In the genomic region with DNA sequence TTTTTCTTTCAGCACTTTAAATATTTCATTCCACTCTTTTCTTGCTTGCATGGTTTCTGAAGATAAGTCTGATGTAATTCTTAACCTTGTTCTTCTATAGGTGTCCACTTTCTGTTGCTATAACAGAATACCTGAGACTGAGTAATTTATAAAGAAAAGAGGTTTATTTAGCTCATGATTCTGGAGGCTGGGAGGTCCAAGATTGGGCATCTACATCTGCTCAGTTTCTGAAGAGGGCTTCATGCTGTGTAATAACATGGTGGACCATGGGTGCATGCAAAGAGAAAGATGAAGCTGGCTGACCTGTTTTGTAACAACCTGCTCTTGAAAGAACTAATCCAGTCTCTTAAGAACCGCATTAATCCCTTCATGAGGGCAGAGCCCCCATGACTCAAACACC, we compare ENCODE assay signal across 1 cellular context.
TF ChIP-seq lines count a peak whose summit lies in the region.

No MANE protein-coding gene starts in this region.

TF ChIP-seq in K562, 482 proteins besides CTCF, POLR2A, EP300 and RAD21 (continued from another document):
- TF ChIP-seq, protein P1, sequence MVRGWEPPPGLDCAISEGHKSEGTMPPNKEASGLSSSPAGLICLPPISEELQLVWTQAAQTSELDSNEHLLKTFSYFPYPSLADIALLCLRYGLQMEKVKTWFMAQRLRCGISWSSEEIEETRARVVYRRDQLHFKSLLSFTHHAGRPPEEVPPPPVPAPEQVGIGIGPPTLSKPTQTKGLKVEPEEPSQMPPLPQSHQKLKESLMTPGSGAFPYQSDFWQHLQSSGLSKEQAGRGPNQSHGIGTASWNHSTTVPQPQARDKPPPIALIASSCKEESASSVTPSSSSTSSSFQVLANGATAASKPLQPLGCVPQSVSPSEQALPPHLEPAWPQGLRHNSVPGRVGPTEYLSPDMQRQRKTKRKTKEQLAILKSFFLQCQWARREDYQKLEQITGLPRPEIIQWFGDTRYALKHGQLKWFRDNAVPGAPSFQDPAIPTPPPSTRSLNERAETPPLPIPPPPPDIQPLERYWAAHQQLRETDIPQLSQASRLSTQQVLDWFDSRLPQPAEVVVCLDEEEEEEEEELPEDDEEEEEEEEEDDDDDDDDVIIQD (CRISPR knock-in tag; IDR thresholded peaks at IDR 0.05), result no peak
- no peak for TF ChIP-seq SNRNP70 (optimal IDR thresholded peaks at IDR 0.05; ENCODE audit: low read depth, low read length)
- 0 out of 2 replicates have a peak, but pooled peaks have one; percentile 25 for TF ChIP-seq ZNF766 (CRISPR knock-in tag; conservative IDR thresholded peaks at IDR 0.05)
- no peak for TF ChIP-seq HDAC8 (tag; IDR thresholded peaks at IDR 0.05)
- TF ChIP-seq ZZZ3 (IDR thresholded peaks at IDR 0.05), result no peak
